26 cellular contexts compared by ENCODE assay signal in genomic region chr21:44282370-44282769, GRCh38. TPM values are rescaled to one million over a fixed set of nuclear protein-coding genes. Genes with fewer than 3 reads are reported as not detected.
"Had no signal": no experiment of that assay in that cellular context is flagged by ENCODE, and none has a peak within 500 bp of the region (broad histone marks: within the 10 kb centered on the region; RNA-seq: fewer than 3 reads in every experiment).

No MANE protein-coding gene starts in this region.

- H3K36me3 Mint-ChIP-seq: naive thymus-derived CD8-positive, alpha-beta T cell; stimulated activated effector memory CD8-positive, alpha-beta T cell treated with anti-CD3 and anti-CD28 coated beads, Interleukin-12 subunit alpha, Interleukin-12 subunit beta, amount 100 ng/mL, for 72 hours had no signal

- H3K27me3 ChIP-seq: ovary, vagina had no signal

- H3K27me3 Mint-ChIP-seq: naive thymus-derived CD8-positive, alpha-beta T cell; stimulated activated naive CD8-positive, alpha-beta T cell treated with anti-CD3 and anti-CD28 coated beads, Interleukin-15, Interleukin-2, amounts not matched to agents 100 ng/mL and 50 ng/mL, for 24 hours had no signal

- H3K9me3 ChIP-seq: mucosa of descending colon, ovary, tibial nerve, upper lobe of right lung, vagina had no signal

- H3K27ac Mint-ChIP-seq: stimulated activated naive CD8-positive, alpha-beta T cell treated with anti-CD3 and anti-CD28 coated beads, Interleukin-15, Interleukin-2, amounts not matched to agents 100 ng/mL and 50 ng/mL, for 24 hours had no signal

- H3K4me1 Mint-ChIP-seq: stimulated activated effector memory CD8-positive, alpha-beta T cell treated with anti-CD3 and anti-CD28 coated beads, Interleukin-12 subunit alpha, Interleukin-12 subunit beta, amount 100 ng/mL, for 72 hours had no signal

- H3K4me3 ChIP-seq: coronary artery, mucosa of descending colon, ovary, tibial nerve, upper lobe of right lung, vagina had no signal

- H3K27ac ChIP-seq: coronary artery, ovary, tibial nerve, upper lobe of right lung, vagina had no signal

- DNase-seq: effector CD4-positive, alpha-beta T cell; foreskin melanocyte; head of caudate nucleus; hippocampal formation; islet precursor cell; left colon; left ventricle myocardium superior; naive thymus-derived CD8-positive, alpha-beta T cell; nucleus accumbens; ovary; small intestine; stimulated activated CD4-positive, alpha-beta T cell treated with anti-CD3 and anti-CD28 coated beads, Interleukin-4, amount 100 ng/mL, for 1 hour; stimulated activated CD8-positive, alpha-beta memory T cell treated with anti-CD3 and anti-CD28 coated beads, Interleukin-4, amount 100 ng/mL, for 48 hours; upper lobe of right lung had no signal

- H3K4me1 ChIP-seq: upper lobe of right lung had no signal

- H3K4me3 Mint-ChIP-seq: stimulated activated effector memory CD8-positive, alpha-beta T cell treated with anti-CD3 and anti-CD28 coated beads, Interleukin-12 subunit alpha, Interleukin-12 subunit beta, amount 100 ng/mL, for 72 hours; stimulated activated naive CD8-positive, alpha-beta T cell treated with anti-CD3 and anti-CD28 coated beads, Interleukin-15, Interleukin-2, amounts not matched to agents 100 ng/mL and 50 ng/mL, for 24 hours had no signal

- ATAC-seq: left colon; left ventricle myocardium superior; mucosa of descending colon; naive thymus-derived CD8-positive, alpha-beta T cell; right cardiac atrium; stimulated activated effector memory CD8-positive, alpha-beta T cell treated with anti-CD3 and anti-CD28 coated beads, Interleukin-12 subunit alpha, Interleukin-12 subunit beta, amount 100 ng/mL, for 72 hours; upper lobe of right lung had no signal

- H3K9me3 Mint-ChIP-seq: naive thymus-derived CD8-positive, alpha-beta T cell; stimulated activated effector memory CD8-positive, alpha-beta T cell treated with anti-CD3 and anti-CD28 coated beads, Interleukin-12 subunit alpha, Interleukin-12 subunit beta, amount 100 ng/mL, for 72 hours; stimulated activated naive CD8-positive, alpha-beta T cell treated with anti-CD3 and anti-CD28 coated beads, Interleukin-15, Interleukin-2, amounts not matched to agents 100 ng/mL and 50 ng/mL, for 24 hours had no signal

- H3K36me3 ChIP-seq: ovary, tibial nerve, upper lobe of right lung, vagina had no signal

RNA-seq across cellular contexts. Expression of gene AIRE, which starts 3.3 kb away (rescaled TPM):
- total RNA-seq: chondrocyte; dermis microvascular lymphatic vessel endothelial cell; left ventricle myocardium superior; lung microvascular endothelial cell; naive thymus-derived CD8-positive, alpha-beta T cell; ovary; posterior vena cava; upper lobe of right lung had no signal

RNA-seq across cellular contexts. Expression of gene DNMT3L, which starts 20.7 kb away (rescaled TPM):
- total RNA-seq: chondrocyte; dermis microvascular lymphatic vessel endothelial cell; left colon; left ventricle myocardium superior; lung microvascular endothelial cell; mucosa of descending colon; naive thymus-derived CD8-positive, alpha-beta T cell; ovary; posterior vena cava; right cardiac atrium; temporal lobe; tibial nerve; upper lobe of right lung; vagina had no signal
